Comparison of ENCODE assay signal across 1 cellular context in the genomic region with DNA sequence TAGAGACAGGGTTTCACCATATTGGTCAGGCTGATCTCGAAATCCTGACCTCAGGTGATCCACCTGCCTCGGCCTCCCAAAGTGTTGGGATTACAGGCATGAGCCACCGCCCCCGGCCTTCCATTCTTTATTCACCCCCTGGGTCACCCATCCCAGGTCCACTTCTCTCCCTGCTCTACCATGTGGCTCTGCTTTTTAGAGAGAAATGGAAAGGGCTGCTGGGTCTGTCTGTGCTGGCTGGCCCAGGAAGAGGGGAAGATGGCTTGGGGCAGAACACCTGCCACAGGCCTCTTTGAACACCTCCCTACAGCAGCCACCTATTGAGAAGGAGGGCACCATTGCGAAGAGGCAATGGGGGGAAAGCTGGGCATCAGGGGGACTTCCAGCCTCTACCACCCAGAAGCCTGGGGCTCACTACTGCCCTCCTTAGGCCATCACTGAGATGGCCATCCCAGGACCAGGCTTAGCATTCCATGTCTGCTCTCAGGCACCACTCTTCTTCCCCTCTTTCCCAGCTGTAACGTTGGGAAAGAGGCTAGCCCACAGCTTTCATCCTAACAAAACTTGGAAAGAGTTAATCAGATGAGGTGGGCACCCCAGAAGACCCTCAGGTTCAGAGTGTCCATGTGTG.
TF ChIP-seq lines count a peak whose summit lies in the region.

No MANE protein-coding gene starts in this region.

TF ChIP-seq in GM12878, 131 proteins besides CTCF, POLR2A, EP300 and RAD21:
- TF ChIP-seq, protein P1, sequence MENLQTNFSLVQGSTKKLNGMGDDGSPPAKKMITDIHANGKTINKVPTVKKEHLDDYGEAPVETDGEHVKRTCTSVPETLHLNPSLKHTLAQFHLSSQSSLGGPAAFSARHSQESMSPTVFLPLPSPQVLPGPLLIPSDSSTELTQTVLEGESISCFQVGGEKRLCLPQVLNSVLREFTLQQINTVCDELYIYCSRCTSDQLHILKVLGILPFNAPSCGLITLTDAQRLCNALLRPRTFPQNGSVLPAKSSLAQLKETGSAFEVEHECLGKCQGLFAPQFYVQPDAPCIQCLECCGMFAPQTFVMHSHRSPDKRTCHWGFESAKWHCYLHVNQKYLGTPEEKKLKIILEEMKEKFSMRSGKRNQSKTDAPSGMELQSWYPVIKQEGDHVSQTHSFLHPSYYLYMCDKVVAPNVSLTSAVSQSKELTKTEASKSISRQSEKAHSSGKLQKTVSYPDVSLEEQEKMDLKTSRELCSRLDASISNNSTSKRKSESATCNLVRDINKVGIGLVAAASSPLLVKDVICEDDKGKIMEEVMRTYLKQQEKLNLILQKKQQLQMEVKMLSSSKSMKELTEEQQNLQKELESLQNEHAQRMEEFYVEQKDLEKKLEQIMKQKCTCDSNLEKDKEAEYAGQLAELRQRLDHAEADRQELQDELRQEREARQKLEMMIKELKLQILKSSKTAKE (IDR thresholded peaks at IDR 0.05; ENCODE audit: low read depth, poor library complexity, severe bottlenecking): no peak
- TF ChIP-seq HDAC2 (IDR thresholded peaks at IDR 0.05) (no peak), ZBTB4 (CRISPR knock-in tag; IDR thresholded peaks at IDR 0.05) (no peak), ZNF687 (IDR thresholded peaks at IDR 0.05) (no peak), SREBF2 (IDR thresholded peaks at IDR 0.05; ENCODE audit: low read length) (no peak), NRF1 (conservative IDR thresholded peaks at IDR 0.05; ENCODE audit: low read depth, low read length) (no peak), NBN (IDR thresholded peaks at IDR 0.05) (no peak), EZH2 (IDR thresholded peaks at IDR 0.05; ENCODE audit: borderline replicate concordance, control insufficient read depth, low read depth, low read length) (no peak), TCF7 (IDR thresholded peaks at IDR 0.05; ENCODE audit: borderline replicate concordance) (no peak), SUPT20H (IDR thresholded peaks at IDR 0.05; ENCODE audit: borderline replicate concordance, control insufficient read depth, low read depth, low read length) (no peak), MEF2A (IDR thresholded peaks at IDR 0.05; ENCODE audit: insufficient read depth, low read depth, low read length) (no peak), ZNF217 (IDR thresholded peaks at IDR 0.05) (no peak), ZNF384 (IDR thresholded peaks at IDR 0.05; ENCODE audit: borderline replicate concordance, low read depth, low read length) (no peak), NR2C1 (IDR thresholded peaks at IDR 0.05) (no peak)
